In genomic region chr9:89144242-89144641, GRCh38 we compare ENCODE assay signal across 1 cellular context.
TF ChIP-seq lines count a peak whose summit lies in the region.

No MANE protein-coding gene starts in this region.

TF ChIP-seq in GM23338, 12 proteins besides CTCF, POLR2A, EP300 and RAD21 (continued from another document):
- TF ChIP-seq ZNF462 (CRISPR knock-in tag; IDR thresholded peaks at IDR 0.05) (no peak), POLR2AphosphoS5 (IDR thresholded peaks at IDR 0.05; ENCODE audit: low read depth) (no peak), ZNF331 (CRISPR knock-in tag; IDR thresholded peaks at IDR 0.05; ENCODE audit: low read depth) (no peak), ZNF114 (CRISPR knock-in tag; IDR thresholded peaks at IDR 0.05) (no peak), CREB1 (CRISPR knock-in tag; IDR thresholded peaks at IDR 0.05; ENCODE audit: low read depth) (no peak), NANOG (IDR thresholded peaks at IDR 0.05; ENCODE audit: borderline replicate concordance) (no peak), EZH2 (IDR thresholded peaks at IDR 0.05; ENCODE audit: low read depth, unreplicated experiment) (no peak)
